ENCODE assay signal across 8 cellular contexts in the genomic region with DNA sequence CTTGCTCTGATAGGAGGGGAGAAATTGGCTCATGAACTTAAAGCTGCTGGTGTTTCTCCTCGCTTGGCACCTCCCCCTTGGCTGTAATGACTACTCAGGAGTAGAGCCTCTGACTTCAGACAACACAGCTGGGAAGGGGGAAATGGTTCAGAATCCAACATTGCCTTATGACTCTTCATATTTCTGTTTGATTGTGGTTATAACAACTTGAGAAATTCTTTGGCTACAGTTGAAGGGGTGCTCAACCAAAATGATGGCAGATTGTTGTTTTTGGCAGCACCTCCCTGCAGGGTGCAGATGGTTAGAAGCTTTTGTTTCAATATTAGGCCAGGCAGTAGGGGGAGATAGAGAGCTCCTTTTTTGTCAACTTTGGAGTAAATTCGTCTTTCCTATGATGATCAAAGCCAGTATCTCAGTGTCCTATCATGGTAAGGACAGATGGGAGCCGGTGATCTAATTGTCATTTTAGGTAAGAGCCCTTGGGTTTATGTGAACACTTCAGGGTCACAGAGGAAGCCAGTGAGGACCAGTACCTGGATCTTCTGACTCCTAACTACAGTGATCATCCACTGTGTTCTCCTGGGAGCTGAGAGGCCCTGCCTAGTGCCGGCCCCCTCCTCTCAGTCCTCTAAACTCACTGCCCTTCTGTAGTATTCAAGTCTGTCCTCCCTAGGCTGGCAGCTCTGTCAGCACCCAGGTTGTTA. TPM values are rescaled to one million over a fixed set of nuclear protein-coding genes. Genes with fewer than 3 reads are reported as not detected.
DNase-seq lines count a peak whose midpoint lies in the region; ATAC-seq and TF ChIP-seq lines count a peak whose summit lies in the region.

No MANE protein-coding gene starts in this region.

- ATAC-seq in RWPE2 (ENCODE audit: low read depth): peak; percentile 89
- ATAC-seq in memory B cell (ENCODE audit: low read depth): peak; percentile 53
- ATAC-seq in HG02571 (IDR thresholded peaks at IDR 0.05; ENCODE audit: unreplicated experiment): no peak

- no peaks in the 10 kb centered on the region for H3K9me3 ChIP-seq in RWPE2 (ENCODE audit: severe bottlenecking)

- no peak overlapping the region for H3K27ac Mint-ChIP-seq in activated CD4-positive, alpha-beta T cell treated with anti-CD3 and anti-CD28 coated beads, Interleukin-2, amount 10 ng/mL, durations not matched to agents 24 days and 14 days
- H3K27ac Mint-ChIP-seq in memory B cell (peak overlapping the region; percentile 72), type B pancreatic cell (no peak overlapping the region)

- intact Hi-C loops in activated CD4-positive, alpha-beta T cell treated with anti-CD3 and anti-CD28 coated beads, Interleukin-2, amount 10 ng/mL, durations not matched to agents 24 days and 14 days (cut with micrococcal nuclease): loop anchor here (2.0 to 5.0 kb wide), 2 partner anchors 94 to 147 kb away; a partner anchor contains a TSS

- H3K27me3 Mint-ChIP-seq in activated CD4-positive, alpha-beta T cell treated with anti-CD3 and anti-CD28 coated beads, Interleukin-2, amount 10 ng/mL, durations not matched to agents 24 days and 14 days: no peaks in the 10 kb centered on the region
- H3K27me3 Mint-ChIP-seq in memory B cell: no peaks in the 10 kb centered on the region
- H3K27me3 Mint-ChIP-seq in type B pancreatic cell: no peaks in the 10 kb centered on the region

- H3K27me3 ChIP-seq in RWPE2 (ENCODE audit: insufficient read depth, poor library complexity, severe bottlenecking): no peaks in the 10 kb centered on the region

- peaks cover 85% of the 10 kb centered on the region for H3K36me3 ChIP-seq in RWPE2 (ENCODE audit: low read depth)

- no peak overlapping the region for H3K4me3 ChIP-seq in RWPE2 (ENCODE audit: severe bottlenecking)

- H3K27ac ChIP-seq in RWPE2 (ENCODE audit: poor library complexity, severe bottlenecking): peak overlapping the region; percentile 51

- no peaks in the 10 kb centered on the region for H3K4me1 ChIP-seq in RWPE2 (ENCODE audit: insufficient read depth, poor library complexity, severe bottlenecking)

- peak; percentile 84 for DNase-seq in activated CD4-positive, alpha-beta T cell treated with anti-CD3 and anti-CD28 coated beads, Interleukin-2, amount 10 ng/mL, durations not matched to agents 24 days and 14 days
- DNase-seq in activated CD4-positive, alpha-beta T cell treated with anti-CD3 and anti-CD28 coated beads, Interleukin-2, amount 50 U/mL, for 4 hours: no peak
- peak; percentile 56 for DNase-seq in HuH-7 (ENCODE audit: low spot score)
- DNase-seq in RWPE2 (ENCODE audit: low spot score): no peak
- DNase-seq in effector CD4-positive, alpha-beta T cell: peak; percentile 11
- peak; percentile 58 to 72 for DNase-seq in memory B cell (ENCODE audit: low spot score in 2 of 2)
- DNase-seq in type B pancreatic cell (ENCODE audit: extremely low spot score, unreplicated experiment): no peak

- H3K4me1 Mint-ChIP-seq in activated CD4-positive, alpha-beta T cell treated with anti-CD3 and anti-CD28 coated beads, Interleukin-2, amount 10 ng/mL, durations not matched to agents 24 days and 14 days: peaks cover 7% of the 10 kb centered on the region
- H3K4me1 Mint-ChIP-seq in memory B cell (peaks cover 41% of the 10 kb centered on the region), type B pancreatic cell (ENCODE audit: unreplicated experiment) (peaks cover 34% of the 10 kb centered on the region)

- no peaks in the 10 kb centered on the region for H3K9me3 Mint-ChIP-seq in activated CD4-positive, alpha-beta T cell treated with anti-CD3 and anti-CD28 coated beads, Interleukin-2, amount 10 ng/mL, durations not matched to agents 24 days and 14 days
- peaks cover 7% of the 10 kb centered on the region for H3K9me3 Mint-ChIP-seq in memory B cell
- no peaks in the 10 kb centered on the region for H3K9me3 Mint-ChIP-seq in type B pancreatic cell

- no peak overlapping the region for H3K4me3 Mint-ChIP-seq in activated CD4-positive, alpha-beta T cell treated with anti-CD3 and anti-CD28 coated beads, Interleukin-2, amount 10 ng/mL, durations not matched to agents 24 days and 14 days
- peak overlapping the region; percentile 7 for H3K4me3 Mint-ChIP-seq in memory B cell
- no peak overlapping the region for H3K4me3 Mint-ChIP-seq in type B pancreatic cell

- peaks cover 62% of the 10 kb centered on the region for H3K36me3 Mint-ChIP-seq in activated CD4-positive, alpha-beta T cell treated with anti-CD3 and anti-CD28 coated beads, Interleukin-2, amount 10 ng/mL, durations not matched to agents 24 days and 14 days (ENCODE audit: low read depth)
- H3K36me3 Mint-ChIP-seq in memory B cell (peaks cover 59% of the 10 kb centered on the region), type B pancreatic cell (peaks cover 59% of the 10 kb centered on the region)

- TF ChIP-seq CTCF in RWPE2 (IDR thresholded peaks at IDR 0.05; ENCODE audit: poor library complexity, severe bottlenecking) (peak; percentile 100), type B pancreatic cell (conservative IDR thresholded peaks at IDR 0.05) (peak; percentile 84)

RNA-seq across cellular contexts. Expression of a gene that starts 39.9 kb away (rescaled TPM):
- total RNA-seq in activated CD4-positive, alpha-beta T cell treated with anti-CD3 and anti-CD28 coated beads, Interleukin-2, amount 10 ng/mL, durations not matched to agents 24 days and 14 days: 49.8 and 51.2 TPM in 2 replicates
- total RNA-seq in type B pancreatic cell (ENCODE audit: low replicate concordance): 29.7 and 41.9 TPM in 2 replicates

RNA-seq across cellular contexts. Expression of a gene that starts 40.2 kb away (rescaled TPM):
- 43.3 and 48.8 TPM in 2 replicates for total RNA-seq in activated CD4-positive, alpha-beta T cell treated with anti-CD3 and anti-CD28 coated beads, Interleukin-2, amount 10 ng/mL, durations not matched to agents 24 days and 14 days
- total RNA-seq in type B pancreatic cell (ENCODE audit: low replicate concordance): 25.1 and 43.8 TPM in 2 replicates

Comparison
In these comparisons a context has a peak if more than half of its experiments do, and no peak if none do; other contexts are left out.
1. DNase-seq: peak in activated CD4-positive, alpha-beta T cell treated with anti-CD3 and anti-CD28 coated beads, Interleukin-2, amount 10 ng/mL, durations not matched to agents 24 days and 14 days (single experiment), HuH-7 (single experiment), effector CD4-positive, alpha-beta T cell (single experiment) and memory B cell (2 of 2); none in activated CD4-positive, alpha-beta T cell treated with anti-CD3 and anti-CD28 coated beads, Interleukin-2, amount 50 U/mL, for 4 hours (0 of 2), RWPE2 (single experiment) and type B pancreatic cell (single experiment).